Comparison of ENCODE assay signal across 8 cellular contexts in genomic region chr12:219891-220352, GRCh38. TPM values are rescaled to one million over a fixed set of nuclear protein-coding genes. Genes with fewer than 3 reads are reported as not detected.
DNase-seq lines count a peak whose midpoint lies in the region; ATAC-seq and TF ChIP-seq lines count a peak whose summit lies in the region.

No MANE protein-coding gene starts in this region.

- intact Hi-C loops in testis (cut with DNase I; ENCODE audit: low total_unique reads) = no loop called here

- no peaks in the 10 kb centered on the region for H3K4me1 ChIP-seq in testis

- no peak for TF ChIP-seq POLR2A in testis (IDR thresholded peaks at IDR 0.05)

- H3K4me3 ChIP-seq in epithelial cell of proximal tubule (ENCODE audit: low read depth, low read length) (no peak overlapping the region), testis (no peak overlapping the region)

- 56 to 68% methylated on average over 10 to 17 of the region's 17 CpGs for WGBS in testis, 2 donors

- peak; percentile 98 for TF ChIP-seq CTCF in epithelial cell of proximal tubule (conservative IDR thresholded peaks at IDR 0.05; ENCODE audit: low read depth, low read length)
- peak; percentile 71 to 84 (median 76) for TF ChIP-seq CTCF in testis (IDR thresholded peaks at IDR 0.05)

- ATAC-seq in HG02610 (IDR thresholded peaks at IDR 0.05; ENCODE audit: unreplicated experiment) (peak; percentile 56), HG02840 (IDR thresholded peaks at IDR 0.05; ENCODE audit: low FRiP score, unreplicated experiment) (no peak)

- no peaks in the 10 kb centered on the region for H3K36me3 ChIP-seq in testis (ENCODE audit: low read depth, missing control alignments)

- no peak overlapping the region for H3K27ac ChIP-seq in testis

- no peaks in the 10 kb centered on the region for H3K9me3 ChIP-seq in testis

- H3K27me3 ChIP-seq in testis = no peaks in the 10 kb centered on the region

- peak; percentile 52 for DNase-seq in EL
- DNase-seq in NCI-H446 (lab: John Stamatoyannopoulos, UW) = peak; percentile 53 to 69
- peak; percentile 25 for DNase-seq in activated CD4-positive, alpha-beta T cell treated with anti-CD3 and anti-CD28 coated beads, Interleukin-2, amount 50 U/mL, for 1 hour
- no peak for DNase-seq in epithelial cell of proximal tubule (ENCODE audit: low read depth)
- DNase-seq in myocyte (ENCODE audit: low read depth) = peak; percentile 60
- peak; percentile 91 for DNase-seq in testis

RNA-seq across cellular contexts. Expression of gene SLC6A12, which starts 6.0 kb away (rescaled TPM):
- total RNA-seq in epithelial cell of proximal tubule (0.07 TPM in 1 of 2 replicates, not detected in the other), myocyte (0.05 TPM in 1 of 2 replicates, not detected in the other), testis (10 to 100 TPM in 1 of 2 donors, 1 to 10 TPM in 1; 3.8 to 12.5 TPM)
- polyA plus RNA-seq in myocyte (2012) = 0.59 TPM
- polyA plus RNA-seq in testis (ENCODE audit: insufficient read depth, low read depth, low replicate concordance) = 6.4 TPM

RNA-seq across cellular contexts. Expression of gene SLC6A13, which starts 42.7 kb away (rescaled TPM):
- 0.22 TPM in 1 of 2 replicates, not detected in the other for total RNA-seq in epithelial cell of proximal tubule
- total RNA-seq in myocyte = 0.51 and 0.94 TPM in 2 replicates
- polyA plus RNA-seq in myocyte (2012) = 3.0 TPM
- 10 to 100 TPM in 1 of 2 donors, 1 to 10 TPM in 1; 3.5 to 12.5 TPM for total RNA-seq in testis
- polyA plus RNA-seq in testis (ENCODE audit: insufficient read depth, low read depth, low replicate concordance) = 4.7 TPM
